18 cellular contexts compared by ENCODE assay signal in genomic region chr16:14063618-14064581, GRCh38.
"Had no signal": no experiment of that assay in that cellular context is flagged by ENCODE, and none has a peak within 500 bp of the region (broad histone marks: within the 10 kb centered on the region; RNA-seq: fewer than 3 reads in every experiment).

No MANE protein-coding gene starts in this region.

- H2AFZ ChIP-seq: parathyroid adenoma had no signal

- H3K9me3 Mint-ChIP-seq: immature natural killer cell had no signal

- H3K4me1 Mint-ChIP-seq: immature natural killer cell; naive thymus-derived CD4-positive, alpha-beta T cell; nephron progenitor cell had no signal

- H3K4me1 ChIP-seq: colonic mucosa, foreskin keratinocyte, parathyroid adenoma, prostate gland, sigmoid colon, stomach had no signal

- H3K9me3 ChIP-seq: colonic mucosa, prostate gland, sigmoid colon, stomach had no signal

- H3K27ac Mint-ChIP-seq: immature natural killer cell; naive thymus-derived CD4-positive, alpha-beta T cell; nephron progenitor cell had no signal

- H3K36me3 ChIP-seq: colonic mucosa, prostate gland, sigmoid colon, stomach had no signal

- H3K36me3 Mint-ChIP-seq: immature natural killer cell had no signal

- H3K4me3 ChIP-seq: colonic mucosa, prostate gland, sigmoid colon, stomach had no signal

- H3K9ac ChIP-seq: parathyroid adenoma had no signal

- H3K27ac ChIP-seq: colonic mucosa, foreskin keratinocyte, parathyroid adenoma, prostate gland, sigmoid colon, stomach had no signal

- H3K27me3 ChIP-seq: colonic mucosa, foreskin keratinocyte, sigmoid colon, stomach had no signal

- DNase-seq: colonic mucosa; dermis blood vessel endothelial cell; foreskin keratinocyte; immature natural killer cell; kidney; mammary epithelial cell; naive thymus-derived CD4-positive, alpha-beta T cell; nephron progenitor cell; retina; sigmoid colon; small intestine; stimulated activated CD4-positive, alpha-beta T cell treated with anti-CD3 and anti-CD28 coated beads, Interleukin-12 subunit alpha, Interleukin-12 subunit beta, amount 100 ng/mL, for 4 hours; stimulated activated naive CD4-positive, alpha-beta T cell; stomach; substantia nigra; trophoblast cell had no signal

- FAIRE-seq: kidney, small intestine had no signal

- H3K4me3 Mint-ChIP-seq: immature natural killer cell; naive thymus-derived CD4-positive, alpha-beta T cell; nephron progenitor cell had no signal

- H3K79me2 ChIP-seq: parathyroid adenoma had no signal
